19 cellular contexts compared by ENCODE assay signal in genomic region chr3:69292185-69292584, GRCh38.
"Had no signal": no experiment of that assay in that cellular context is flagged by ENCODE, and none has a peak within 500 bp of the region (broad histone marks: within the 10 kb centered on the region; RNA-seq: fewer than 3 reads in every experiment).

No MANE protein-coding gene starts in this region.

- H3K36me3 Mint-ChIP-seq: activated naive CD4-positive, alpha-beta T cell treated with anti-CD3 and anti-CD28 coated beads, Interleukin-2, amount 50 U/mL, for 24 hours; naive B cell; stimulated activated memory B cell treated with anti-CD40 and anti-IgM and Interleukin-4, amounts not matched to agents 10 μg/mL and 1 μg/mL and 100 μg/mL, for 72 hours had no signal

- H3K4me3 Mint-ChIP-seq: activated CD4-positive, alpha-beta T cell treated with anti-CD3 and anti-CD28 coated beads, Interleukin-2, amount 10 ng/mL, durations not matched to agents 7 days and 5 days; activated naive CD4-positive, alpha-beta T cell treated with anti-CD3 and anti-CD28 coated beads, Interleukin-2, amount 50 U/mL, for 24 hours; activated T-cell treated with anti-CD3 and anti-CD28 coated beads, Interleukin-2, amount 50 U/mL, for 72 hours; naive B cell; stimulated activated memory B cell treated with anti-CD40 and anti-IgM and Interleukin-4, amounts not matched to agents 10 μg/mL and 1 μg/mL and 100 μg/mL, for 72 hours had no signal

- H3K4me1 Mint-ChIP-seq: naive B cell; stimulated activated memory B cell treated with anti-CD40 and anti-IgM and Interleukin-4, amounts not matched to agents 10 μg/mL and 1 μg/mL and 100 μg/mL, for 72 hours had no signal

- H2AFZ ChIP-seq: hepatocyte had no signal

- H3K27ac ChIP-seq: ascending aorta, hepatocyte, spleen, testis, upper lobe of left lung had no signal

- ATAC-seq: activated CD4-positive, CD25-positive, alpha-beta regulatory T cell treated with anti-CD3 and anti-CD28 coated beads, Interleukin-2, amount 50 U/mL, for 24 hours; activated T-cell treated with anti-CD3 and anti-CD28 coated beads, Interleukin-2, amount 50 U/mL, for 72 hours; left lobe of liver; mucosa of descending colon; stimulated activated memory B cell treated with anti-CD40 and anti-IgM and Interleukin-4, amounts not matched to agents 10 μg/mL and 1 μg/mL and 100 μg/mL, for 72 hours had no signal

- H3K4me2 ChIP-seq: hepatocyte had no signal

- H3K4me1 ChIP-seq: ascending aorta had no signal

- H3K27ac Mint-ChIP-seq: activated CD4-positive, alpha-beta T cell treated with anti-CD3 and anti-CD28 coated beads, Interleukin-2, amount 10 ng/mL, durations not matched to agents 7 days and 5 days; activated naive CD4-positive, alpha-beta T cell treated with anti-CD3 and anti-CD28 coated beads, Interleukin-2, amount 50 U/mL, for 24 hours; activated T-cell treated with anti-CD3 and anti-CD28 coated beads, Interleukin-2, amount 50 U/mL, for 72 hours; stimulated activated memory B cell treated with anti-CD40 and anti-IgM and Interleukin-4, amounts not matched to agents 10 μg/mL and 1 μg/mL and 100 μg/mL, for 72 hours had no signal

- H3K79me2 ChIP-seq: hepatocyte had no signal

- H3K27me3 ChIP-seq: ascending aorta, hepatocyte, spleen, testis, upper lobe of left lung had no signal

- H3K9me3 Mint-ChIP-seq: activated CD4-positive, alpha-beta T cell treated with anti-CD3 and anti-CD28 coated beads, Interleukin-2, amount 10 ng/mL, durations not matched to agents 7 days and 5 days; activated naive CD4-positive, alpha-beta T cell treated with anti-CD3 and anti-CD28 coated beads, Interleukin-2, amount 50 U/mL, for 24 hours; activated T-cell treated with anti-CD3 and anti-CD28 coated beads, Interleukin-2, amount 50 U/mL, for 72 hours; naive B cell; stimulated activated memory B cell treated with anti-CD40 and anti-IgM and Interleukin-4, amounts not matched to agents 10 μg/mL and 1 μg/mL and 100 μg/mL, for 72 hours had no signal

- H3K36me3 ChIP-seq: ascending aorta had no signal

- H3K27me3 Mint-ChIP-seq: activated CD4-positive, alpha-beta T cell treated with anti-CD3 and anti-CD28 coated beads, Interleukin-2, amount 10 ng/mL, durations not matched to agents 7 days and 5 days; activated naive CD4-positive, alpha-beta T cell treated with anti-CD3 and anti-CD28 coated beads, Interleukin-2, amount 50 U/mL, for 24 hours; naive B cell; stimulated activated memory B cell treated with anti-CD40 and anti-IgM and Interleukin-4, amounts not matched to agents 10 μg/mL and 1 μg/mL and 100 μg/mL, for 72 hours had no signal

- DNase-seq: activated CD4-positive, alpha-beta T cell treated with anti-CD3 and anti-CD28 coated beads, Interleukin-2, amount 10 ng/mL, durations not matched to agents 7 days and 5 days; activated gamma-delta T cell; activated T-cell treated with anti-CD3 and anti-CD28 coated beads, Interleukin-2, amount 50 U/mL, for 72 hours; cerebellar nuclear complex; cortex of kidney; effector CD4-positive, alpha-beta T cell; islet precursor cell; mucosa of descending colon; naive B cell; spleen; stimulated activated CD4-positive, alpha-beta T cell treated with anti-CD3 and anti-CD28 coated beads, Interleukin-4, amount 100 ng/mL, for 4 hours; testis; upper lobe of left lung had no signal

- H3K4me3 ChIP-seq: ascending aorta, hepatocyte, mucosa of descending colon, spleen, testis, upper lobe of left lung had no signal
